In genomic region chr13:68125087-68125480, GRCh38 we compare ENCODE assay signal across 24 cellular contexts.
A peak's percentile ranks its signal among the peaks of the same experiment; 100 is the strongest.
DNase-seq lines count a peak whose midpoint lies in the region; ATAC-seq, FAIRE-seq and TF ChIP-seq lines count a peak whose summit lies in the region.
"Had no signal": no experiment of that assay in that cellular context is flagged by ENCODE, and none has a peak within 500 bp of the region (broad histone marks: within the 10 kb centered on the region; RNA-seq: fewer than 3 reads in every experiment).

No MANE protein-coding gene starts in this region.

- H3K9me3 Mint-ChIP-seq in naive thymus-derived CD8-positive, alpha-beta T cell, result peaks cover 0 to 13% (median 7%) of the 10 kb centered on the region in 9 donors

- H2AFZ ChIP-seq in keratinocyte (ENCODE audit: control insufficient read depth, low read length), result peak overlapping the region; percentile 21

- H3K27me3 ChIP-seq in bronchial epithelial cell (ENCODE audit: control insufficient read depth, insufficient read depth, low read length), result no peaks in the 10 kb centered on the region
- H3K27me3 ChIP-seq in keratinocyte (ENCODE audit: control insufficient read depth, extremely low read depth, insufficient read depth, low read length), result no peaks in the 10 kb centered on the region
- H3K27me3 ChIP-seq: BE2C had no signal

- no peak overlapping the region for H3K9ac ChIP-seq in keratinocyte (ENCODE audit: control insufficient read depth, extremely low read depth, insufficient read depth, low read length)

- FAIRE-seq in bronchial epithelial cell (lab: Jason Lieb, UNC), result no peak
- no peak for FAIRE-seq in keratinocyte (lab: Jason Lieb, UNC)
- FAIRE-seq: GM19239, H54 had no signal

- H3K36me3 ChIP-seq in bronchial epithelial cell (ENCODE audit: control insufficient read depth, insufficient read depth, low read length) (no peaks in the 10 kb centered on the region), keratinocyte (ENCODE audit: control insufficient read depth in 2 of 2, extremely low read depth in 1 of 2, insufficient read depth in 2 of 2, low read length in 2 of 2) (no peaks in the 10 kb centered on the region)
- H3K36me3 ChIP-seq: BE2C had no signal

- CTCF ChIA-PET in RWPE1 (lab: Yijun Ruan, JAX), result interaction anchor here (0.6 to 0.7 kb wide), 2 partner anchors 31 to 1171 kb away, joined by 4 read pairs; no protein-coding TSS in a partner anchor

- H3K27ac Mint-ChIP-seq in naive thymus-derived CD8-positive, alpha-beta T cell, result no peak overlapping the region
- H3K27ac Mint-ChIP-seq: CD14-positive monocyte; CD8-positive, alpha-beta memory T cell had no signal

- H3K4me1 Mint-ChIP-seq in naive thymus-derived CD8-positive, alpha-beta T cell, result no peaks in the 10 kb centered on the region
- H3K4me1 Mint-ChIP-seq: CD14-positive monocyte; CD8-positive, alpha-beta memory T cell had no signal

- peak overlapping the region; percentile 66 for H3K4me2 ChIP-seq in keratinocyte (ENCODE audit: control insufficient read depth, extremely low read depth, insufficient read depth, low read depth, low read length)

- TF ChIP-seq CTCF in RWPE1 (conservative IDR thresholded peaks at IDR 0.05; ENCODE audit: low read depth) (no peak), bronchial epithelial cell (IDR thresholded peaks at IDR 0.05; ENCODE audit: insufficient read depth, low read length, severe bottlenecking) (no peak), keratinocyte (optimal IDR thresholded peaks at IDR 0.05 in 1 of 3, IDR thresholded peaks at IDR 0.05 in 1 of 3, conservative IDR thresholded peaks at IDR 0.05 in 1 of 3; ENCODE audit: extremely low read depth in 1 of 3, insufficient read depth in 2 of 3, low read length in 3 of 3) (no peak)

- H4K20me1 ChIP-seq in keratinocyte (ENCODE audit: control insufficient read depth, extremely low read depth, insufficient read depth, low read length), result no peaks in the 10 kb centered on the region

- no peak overlapping the region for H3K4me3 ChIP-seq in bronchial epithelial cell (ENCODE audit: low read depth, low read length)
- H3K4me3 ChIP-seq in keratinocyte (ENCODE audit: control insufficient read depth in 2 of 3, extremely low read depth in 1 of 3, insufficient read depth in 2 of 3, low read depth in 1 of 3, low read length in 3 of 3), result no peak overlapping the region

- H3K9me1 ChIP-seq in keratinocyte (ENCODE audit: control insufficient read depth, extremely low read depth, insufficient read depth, low read length), result no peaks in the 10 kb centered on the region

- no peaks in the 10 kb centered on the region for H3K9me3 ChIP-seq in keratinocyte (ENCODE audit: control insufficient read depth, low read depth, low read length)
- H3K9me3 ChIP-seq: BE2C had no signal

- H3K27me3 Mint-ChIP-seq in naive thymus-derived CD8-positive, alpha-beta T cell, result no peaks in the 10 kb centered on the region
- H3K27me3 Mint-ChIP-seq: CD8-positive, alpha-beta memory T cell had no signal

- no peak overlapping the region for H3K4me3 Mint-ChIP-seq in naive thymus-derived CD8-positive, alpha-beta T cell
- H3K4me3 Mint-ChIP-seq: CD14-positive monocyte; CD8-positive, alpha-beta memory T cell had no signal

- H3K27ac ChIP-seq in RWPE1 (no peak overlapping the region), keratinocyte (ENCODE audit: control insufficient read depth, insufficient read depth, low read length) (peak overlapping the region; percentile 52)

- no peaks in the 10 kb centered on the region for H3K79me2 ChIP-seq in keratinocyte (ENCODE audit: control insufficient read depth, insufficient read depth, low read length)

- DNase-seq in HT1080 (ENCODE audit: low read depth) (peak; percentile 11), RWPE1 (ENCODE audit: low spot score) (peak; percentile 2), bronchial epithelial cell (ENCODE audit: low read depth) (peak; percentile 69), keratinocyte (ENCODE audit: low read depth, low spot score) (peak; percentile 5), NCI-H2171 (lab: John Stamatoyannopoulos, UW) (no peak), hepatic stellate cell (ENCODE audit: low spot score) (no peak)
- DNase-seq in naive thymus-derived CD8-positive, alpha-beta T cell, result no peak
- DNase-seq: ACHN; BE2C; CD8-positive, alpha-beta memory T cell; DND-41; KBM-7; NCI-H1048; NCI-H1417; NCI-H1694; NCI-H2029 treated with DMSO at 0.1 percent for 48 hours; NCI-H226; NCI-H510A; NCI-H69; T-helper 1 cell had no signal

- no peak for ATAC-seq in naive thymus-derived CD8-positive, alpha-beta T cell
- ATAC-seq: Panc1 had no signal

- no peaks in the 10 kb centered on the region for H3K36me3 Mint-ChIP-seq in naive thymus-derived CD8-positive, alpha-beta T cell
- H3K36me3 Mint-ChIP-seq: CD14-positive monocyte; CD8-positive, alpha-beta memory T cell had no signal

- H3K4me1 ChIP-seq in keratinocyte (ENCODE audit: control insufficient read depth, extremely low read depth, insufficient read depth, low read length), result peaks cover 4% of the 10 kb centered on the region

- POLR2A ChIA-PET in RWPE1 (lab: Yijun Ruan, JAX; ENCODE audit: low non-redundant PET), result no interaction called here
- POLR2A ChIA-PET in naive thymus-derived CD8-positive, alpha-beta T cell (lab: Charles Lee), result no interaction called here

- dilution Hi-C loops in keratinocyte (cut with MboI; ENCODE audit: extremely low pct_ligation_motif_present, low sequenced_read_pairs), result no loop called here

Comparison
In these comparisons a context has a peak if more than half of its experiments do, and no peak if none do; other contexts are left out.
1. DNase-seq: peak in HT1080 (single experiment), RWPE1 (single experiment), bronchial epithelial cell (single experiment) and keratinocyte (single experiment); none in NCI-H2171 (single experiment), hepatic stellate cell (single experiment) and naive thymus-derived CD8-positive, alpha-beta T cell (0 of 10).